ENCODE assay signal across 13 cellular contexts in genomic region chr3:69842789-69843188, GRCh38.
DNase-seq lines count a peak whose midpoint lies in the region; ATAC-seq and TF ChIP-seq lines count a peak whose summit lies in the region.
"Had no signal": no experiment of that assay in that cellular context is flagged by ENCODE, and none has a peak within 500 bp of the region (broad histone marks: within the 10 kb centered on the region; RNA-seq: fewer than 3 reads in every experiment).

No MANE protein-coding gene starts in this region.

- no peaks in the 10 kb centered on the region for H3K27me3 Mint-ChIP-seq in activated CD8-positive, alpha-beta T cell treated with anti-CD3 and anti-CD28 coated beads for 36 hours

- WGBS in body of pancreas, 2 donors, result 27 to 35% methylated on average over 3 of the region's 3 CpGs
- WGBS in thymus, result 96% methylated on average over 3 of the region's 3 CpGs

- no peaks in the 10 kb centered on the region for H3K9me3 Mint-ChIP-seq in activated CD8-positive, alpha-beta T cell treated with anti-CD3 and anti-CD28 coated beads for 36 hours

- no peak overlapping the region for H3K4me3 Mint-ChIP-seq in activated CD8-positive, alpha-beta T cell treated with anti-CD3 and anti-CD28 coated beads for 36 hours
- H3K4me3 Mint-ChIP-seq: CD8-positive, alpha-beta memory T cell had no signal

- DNase-seq in DMS 273 (lab: John Stamatoyannopoulos, UW; ENCODE audit: unreplicated experiment) (peak; percentile 39), DMS 273 treated with DMSO at 0.1 percent for 48 hours (lab: John Stamatoyannopoulos, UW) (no peak), body of pancreas (peak in 3 of 4 donors; percentile 23 to 42 (median 32)), left ventricle myocardium inferior (peak; percentile 43), HK-2 (ENCODE audit: unreplicated experiment) (no peak), epidermal melanocyte (ENCODE audit: insufficient read length, low spot score) (no peak)
- no peak for DNase-seq in activated CD8-positive, alpha-beta T cell treated with anti-CD3 and anti-CD28 coated beads for 36 hours
- DNase-seq: Caco-2; CD8-positive, alpha-beta memory T cell had no signal

- H3K36me3 Mint-ChIP-seq in activated CD8-positive, alpha-beta T cell treated with anti-CD3 and anti-CD28 coated beads for 36 hours (ENCODE audit: low read depth), result no peaks in the 10 kb centered on the region
- H3K36me3 Mint-ChIP-seq: CD8-positive, alpha-beta memory T cell had no signal

- no peak for ATAC-seq in body of pancreas
- no peak for ATAC-seq in activated CD8-positive, alpha-beta T cell treated with anti-CD3 and anti-CD28 coated beads for 36 hours

- TF ChIP-seq POLR2A in body of pancreas (IDR thresholded peaks at IDR 0.05), result no peak

- H3K27ac ChIP-seq in body of pancreas (no peak overlapping the region), left ventricle myocardium inferior (replicated peaks) (no peak overlapping the region), thymus (ENCODE audit: low read depth) (peak overlapping the region; percentile 84)
- H3K27ac ChIP-seq: 22Rv1, BLaER1 had no signal

- H3K27me3 ChIP-seq in body of pancreas (no peaks in the 10 kb centered on the region), left ventricle myocardium inferior (ENCODE audit: low read depth) (no peaks in the 10 kb centered on the region), thymus (ENCODE audit: control insufficient read depth, insufficient read depth) (no peaks in the 10 kb centered on the region)
- H3K27me3 ChIP-seq: BLaER1 had no signal

- H3K9me3 ChIP-seq in body of pancreas (no peaks in the 10 kb centered on the region), left ventricle myocardium inferior (replicated peaks) (no peaks in the 10 kb centered on the region), thymus (ENCODE audit: control insufficient read depth) (no peaks in the 10 kb centered on the region)
- H3K9me3 ChIP-seq: BLaER1, Caco-2, HAP-1 had no signal

- H3K4me1 Mint-ChIP-seq in activated CD8-positive, alpha-beta T cell treated with anti-CD3 and anti-CD28 coated beads for 36 hours (ENCODE audit: low read depth), result no peaks in the 10 kb centered on the region
- H3K4me1 Mint-ChIP-seq: CD8-positive, alpha-beta memory T cell had no signal

- H3K36me3 ChIP-seq in body of pancreas (replicated peaks in 1 of 2; ENCODE audit: insufficient read depth in 1 of 2, low read depth in 2 of 2) (no peaks in the 10 kb centered on the region), left ventricle myocardium inferior (no peaks in the 10 kb centered on the region), thymus (ENCODE audit: control insufficient read depth, insufficient read depth) (no peaks in the 10 kb centered on the region)
- H3K36me3 ChIP-seq: BLaER1, HAP-1 had no signal

- no peak overlapping the region for H3K27ac Mint-ChIP-seq in activated CD8-positive, alpha-beta T cell treated with anti-CD3 and anti-CD28 coated beads for 36 hours
- H3K27ac Mint-ChIP-seq: CD8-positive, alpha-beta memory T cell had no signal

- CTCF ChIA-PET in activated CD8-positive, alpha-beta T cell treated with anti-CD3 and anti-CD28 coated beads for 36 hours (lab: Charles Lee), result no interaction called here

- POLR2A ChIA-PET in activated CD8-positive, alpha-beta T cell treated with anti-CD3 and anti-CD28 coated beads for 36 hours (lab: Charles Lee), result no interaction called here

- H3K4me3 ChIP-seq in body of pancreas (no peak overlapping the region), left ventricle myocardium inferior (no peak overlapping the region), thymus (ENCODE audit: low read length) (no peak overlapping the region)
- H3K4me3 ChIP-seq: BLaER1, HAP-1 had no signal

- intact Hi-C loops in body of pancreas (cut with DNase I), result no loop called here
- intact Hi-C loops in left ventricle myocardium inferior (cut with micrococcal nuclease), result no loop called here
- intact Hi-C loops in activated CD8-positive, alpha-beta T cell treated with anti-CD3 and anti-CD28 coated beads for 36 hours (cut with micrococcal nuclease), result no loop called here

- H3K4me1 ChIP-seq in body of pancreas (no peaks in the 10 kb centered on the region), left ventricle myocardium inferior (peaks cover 67% of the 10 kb centered on the region), thymus (ENCODE audit: control insufficient read depth, insufficient read depth, low read length) (peaks cover 4% of the 10 kb centered on the region)
- H3K4me1 ChIP-seq: BLaER1, Caco-2, HAP-1 had no signal

- no peak for TF ChIP-seq CTCF in body of pancreas (IDR thresholded peaks at IDR 0.05)
- TF ChIP-seq CTCF in left ventricle myocardium inferior (IDR thresholded peaks at IDR 0.05; ENCODE audit: borderline replicate concordance), result no peak
- no peak for TF ChIP-seq CTCF in activated CD8-positive, alpha-beta T cell treated with anti-CD3 and anti-CD28 coated beads for 36 hours (IDR thresholded peaks at IDR 0.05)

Comparison
In these comparisons a context has a peak if more than half of its experiments do, and no peak if none do; other contexts are left out.
1. DNase-seq: peak in DMS 273 (single experiment), body of pancreas (3 of 4) and left ventricle myocardium inferior (single experiment); none in DMS 273 treated with DMSO at 0.1 percent for 48 hours (single experiment), activated CD8-positive, alpha-beta T cell treated with anti-CD3 and anti-CD28 coated beads for 36 hours (single experiment), HK-2 (single experiment) and epidermal melanocyte (single experiment).